Comparison of ENCODE assay signal across 13 cellular contexts in genomic region chr4:98151145-98151929, GRCh38.
DNase-seq lines count a peak whose midpoint lies in the region; ATAC-seq and TF ChIP-seq lines count a peak whose summit lies in the region.
"Had no signal": no experiment of that assay in that cellular context is flagged by ENCODE, and none has a peak within 500 bp of the region (broad histone marks: within the 10 kb centered on the region; RNA-seq: fewer than 3 reads in every experiment).

No MANE protein-coding gene starts in this region.

- H3K4me1 Mint-ChIP-seq in memory B cell: peaks cover 17% of the 10 kb centered on the region

- peak; percentile 12 for DNase-seq in OCI-M1 (lab: John Stamatoyannopoulos, UW)
- no peak for DNase-seq in memory B cell (ENCODE audit: low spot score in 2 of 2)
- DNase-seq in activated T-cell treated with anti-CD3 and anti-CD28 coated beads, Interleukin-2, amount 50 U/mL, for 1 hour: no peak
- DNase-seq in DMS79 (lab: John Stamatoyannopoulos, UW): no peak
- no peak for DNase-seq in NCI-H1092 treated with DMSO at 0.1 percent for 48 hours (lab: John Stamatoyannopoulos, UW)
- DNase-seq: dorsolateral prefrontal cortex; GM23248; KG1; psoas muscle; stimulated activated CD4-positive, alpha-beta T cell treated with anti-CD3 and anti-CD28 coated beads, Interleukin-4, amount 100 ng/mL, for 24 hours had no signal

- peak overlapping the region; percentile 73 for H3K4me3 Mint-ChIP-seq in memory B cell

- H3K9me3 Mint-ChIP-seq in memory B cell: no peaks in the 10 kb centered on the region

- H3K27me3 Mint-ChIP-seq in memory B cell: no peaks in the 10 kb centered on the region

- ATAC-seq in GM18505 (IDR thresholded peaks at IDR 0.05; ENCODE audit: unreplicated experiment) (peak; percentile 56), HG03095 (IDR thresholded peaks at IDR 0.05; ENCODE audit: unreplicated experiment) (peak; percentile 49), memory B cell (ENCODE audit: low read depth) (peak; percentile 49), HG02870 (IDR thresholded peaks at IDR 0.05; ENCODE audit: unreplicated experiment) (no peak)
- ATAC-seq: psoas muscle had no signal

- H3K36me3 Mint-ChIP-seq in memory B cell: no peaks in the 10 kb centered on the region

- H3K27ac Mint-ChIP-seq in memory B cell: peak overlapping the region; percentile 67

- TF ChIP-seq POLR2A in GM18505 (IDR thresholded peaks at IDR 0.05; ENCODE audit: borderline replicate concordance, extremely low read depth, insufficient read depth, insufficient read length): no peak
